ENCODE assay signal across 27 cellular contexts in the genomic region with DNA sequence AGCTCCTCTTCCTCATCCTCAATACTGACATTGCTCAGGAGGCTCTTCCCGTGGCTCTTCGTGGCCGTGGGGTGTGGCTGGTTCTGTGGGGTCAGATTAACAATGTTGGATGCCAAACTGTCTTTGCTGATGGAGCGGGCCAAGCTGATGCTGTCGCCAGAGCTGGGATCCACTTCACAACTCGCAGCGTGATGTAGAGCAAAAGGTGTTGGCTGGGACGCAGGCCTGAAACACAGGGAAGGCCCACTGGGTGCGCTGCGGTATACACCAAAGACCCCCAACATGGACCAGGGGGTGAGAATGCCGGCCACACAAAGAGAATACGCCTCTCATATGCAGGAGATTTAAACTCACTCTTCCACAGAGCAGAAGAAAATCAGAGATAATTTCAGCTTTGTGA.
"Had no signal": no experiment of that assay in that cellular context is flagged by ENCODE, and none has a peak within 500 bp of the region (broad histone marks: within the 10 kb centered on the region; RNA-seq: fewer than 3 reads in every experiment).

No MANE protein-coding gene starts in this region.

- ATAC-seq: K562, PC-3 had no signal

- DNase-seq: activated CD4-positive, alpha-beta memory T cell treated with anti-CD3 and anti-CD28 coated beads, Interleukin-2, amount 10 ng/mL, durations not matched to agents 7 days and 5 days; activated CD4-positive, alpha-beta T cell treated with anti-CD3 and anti-CD28 coated beads for 1 hour; activated CD4-positive, alpha-beta T cell treated with anti-CD3 and anti-CD28 coated beads for 48 hours; activated CD4-positive, CD25-positive, alpha-beta regulatory T cell; activated effector memory CD4-positive, alpha-beta T cell treated with Interleukin-2 at 50 U/mL for 16 hours; activated naive CD4-positive, alpha-beta T cell treated with anti-CD3 and anti-CD28 coated beads, Interleukin-2, amount 50 U/mL, for 16 hours; activated naive CD8-positive, alpha-beta T cell treated with anti-CD3 and anti-CD28 coated beads, Interleukin-2, amount 10 ng/mL, durations not matched to agents 7 days and 5 days; activated T-cell treated with anti-CD3 and anti-CD28 coated beads, Interleukin-2, amount 50 U/mL, for 1 hour; amygdala; cerebellar nuclear complex; IMR-90; NCI-H1105; NCI-H1417 treated with DMSO at 0.1 percent for 48 hours; NCI-H187 treated with DMSO at 0.1 percent for 48 hours; NCI-H2081; NCI-H345; NCI-H524 treated with DMSO at 0.1 percent for 48 hours; NCI-H748 treated with DMSO at 0.1 percent for 48 hours; NK-92 treated with Interleukin-12 subunit alpha and Interleukin-12 subunit beta, amount 100 ng/mL, for 24 hours; PC-3; RPMI8226; SW 1271; T-helper 1 cell; T-helper 2 cell; T-helper 9 cell; WERI-Rb-1 had no signal
